Comparison of ENCODE assay signal across 28 cellular contexts in the genomic region with DNA sequence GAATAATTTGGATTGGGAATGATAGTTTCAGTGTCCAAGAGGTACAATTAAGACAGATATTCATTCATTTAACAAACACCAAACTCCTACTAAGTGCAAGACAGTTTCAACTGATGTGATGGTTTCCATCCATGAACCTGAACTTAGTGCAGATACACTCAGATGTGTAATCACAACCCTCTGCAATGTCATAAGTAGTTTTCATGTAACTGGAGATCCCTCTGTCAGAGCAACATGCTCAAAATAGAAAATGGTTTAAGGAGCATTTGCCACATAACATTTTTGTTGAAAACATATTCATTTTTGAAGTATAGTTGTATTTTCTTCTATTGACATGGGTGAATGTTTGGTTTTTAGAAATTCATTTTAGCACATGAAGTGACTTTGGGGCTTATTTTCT.
"Had no signal": no experiment of that assay in that cellular context is flagged by ENCODE, and none has a peak within 500 bp of the region (broad histone marks: within the 10 kb centered on the region; RNA-seq: fewer than 3 reads in every experiment).

No MANE protein-coding gene starts in this region.

- H3K4me1 ChIP-seq: stomach, suprapubic skin, testis, thyroid gland, tibial artery, tibial nerve, transverse colon, upper lobe of left lung, upper lobe of right lung, uterus, vagina had no signal

- H3K4me1 Mint-ChIP-seq: stimulated activated effector memory CD8-positive, alpha-beta T cell treated with anti-CD3 and anti-CD28 coated beads, Interleukin-12 subunit alpha, Interleukin-12 subunit beta, amount 100 ng/mL, for 72 hours; stimulated activated memory B cell treated with anti-CD40 and anti-IgM and Interleukin-4, amounts not matched to agents 10 μg/mL and 1 μg/mL and 100 μg/mL, for 72 hours; stimulated activated naive B cell treated with anti-CD40 and anti-IgM and Interleukin-4, amounts not matched to agents 10 μg/mL and 1 μg/mL and 100 μg/mL, for 72 hours; stimulated activated naive CD8-positive, alpha-beta T cell treated with anti-CD3 and anti-CD28 coated beads, Interleukin-15, amount 100 ng/mL, for 72 hours had no signal

- H3K27ac Mint-ChIP-seq: stimulated activated effector memory CD8-positive, alpha-beta T cell treated with anti-CD3 and anti-CD28 coated beads, Interleukin-12 subunit alpha, Interleukin-12 subunit beta, amount 100 ng/mL, for 72 hours; stimulated activated memory B cell treated with anti-CD40 and anti-IgM and Interleukin-4, amounts not matched to agents 10 μg/mL and 1 μg/mL and 100 μg/mL, for 72 hours; stimulated activated naive B cell treated with anti-CD40 and anti-IgM and Interleukin-4, amounts not matched to agents 10 μg/mL and 1 μg/mL and 100 μg/mL, for 72 hours; stimulated activated naive CD8-positive, alpha-beta T cell treated with anti-CD3 and anti-CD28 coated beads, Interleukin-15, amount 100 ng/mL, for 72 hours; stimulated activated naive CD8-positive, alpha-beta T cell treated with anti-CD3 and anti-CD28 coated beads, Interleukin-15, Interleukin-2, amounts not matched to agents 100 ng/mL and 50 ng/mL, for 24 hours; type B pancreatic cell had no signal

- DNase-seq: stimulated activated CD4-positive, alpha-beta T cell treated with anti-CD3 and anti-CD28 coated beads, Interleukin-2, amount 100 ng/mL, for 48 hours; stimulated activated CD4-positive, alpha-beta T cell treated with anti-CD3 and anti-CD28 coated beads, Interleukin-4, amount 100 ng/mL, for 1 hour; stimulated activated CD4-positive, alpha-beta T cell treated with anti-CD3 and anti-CD28 coated beads, Interleukin-4, amount 100 ng/mL, for 24 hours; stimulated activated CD4-positive, alpha-beta T cell treated with anti-CD3 and anti-CD28 coated beads, Interleukin-4, amount 100 ng/mL, for 4 hours; stimulated activated CD8-positive, alpha-beta memory T cell treated with anti-CD3 and anti-CD28 coated beads, Interleukin-4, amount 100 ng/mL, for 48 hours; stimulated activated naive B cell treated with anti-CD40 and anti-IgM and Interleukin-4, amounts not matched to agents 10 μg/mL and 1 μg/mL and 100 μg/mL, for 72 hours; stimulated activated naive CD4-positive, alpha-beta T cell; stimulated activated naive CD4-positive, alpha-beta T cell treated with Interleukin-2 at 50 U/mL for 16 hours; stimulated activated naive CD8-positive, alpha-beta T cell treated with anti-CD3 and anti-CD28 coated beads, Interleukin-15, amount 100 ng/mL, for 72 hours; stimulated activated naive CD8-positive, alpha-beta T cell treated with anti-CD3 and anti-CD28 coated beads, Interleukin-15, Interleukin-2, amounts not matched to agents 100 U/mL and 50 U/mL, for 24 hours; stomach; substantia nigra; testis; thyroid gland; tibial artery; transverse colon; trophoblast cell; upper lobe of left lung; upper lobe of right lung; uterus had no signal

- H3K36me3 ChIP-seq: stomach, suprapubic skin, thoracic aorta, thyroid gland, tibial artery, tibial nerve, transverse colon, upper lobe of left lung, upper lobe of right lung, uterus, vagina had no signal

- H3K9me3 ChIP-seq: stomach, suprapubic skin, testis, thoracic aorta, thyroid gland, tibial artery, transverse colon, upper lobe of left lung, upper lobe of right lung, uterus, vagina had no signal

- ATAC-seq: stimulated activated effector memory CD8-positive, alpha-beta T cell treated with anti-CD3 and anti-CD28 coated beads, Interleukin-12 subunit alpha, Interleukin-12 subunit beta, amount 100 ng/mL, for 72 hours; stimulated activated memory B cell treated with anti-CD40 and anti-IgM and Interleukin-4, amounts not matched to agents 10 μg/mL and 1 μg/mL and 100 μg/mL, for 72 hours; stimulated activated naive B cell treated with anti-CD40 and anti-IgM and Interleukin-4, amounts not matched to agents 10 μg/mL and 1 μg/mL and 100 μg/mL, for 72 hours; stimulated activated naive CD8-positive, alpha-beta T cell treated with anti-CD3 and anti-CD28 coated beads, Interleukin-15, amount 100 ng/mL, for 72 hours; stimulated activated naive CD8-positive, alpha-beta T cell treated with anti-CD3 and anti-CD28 coated beads, Interleukin-15, Interleukin-2, amounts not matched to agents 100 U/mL and 50 U/mL, for 24 hours; upper lobe of right lung had no signal

- H3K9me3 Mint-ChIP-seq: stimulated activated effector memory CD8-positive, alpha-beta T cell treated with anti-CD3 and anti-CD28 coated beads, Interleukin-12 subunit alpha, Interleukin-12 subunit beta, amount 100 ng/mL, for 72 hours; stimulated activated memory B cell treated with anti-CD40 and anti-IgM and Interleukin-4, amounts not matched to agents 10 μg/mL and 1 μg/mL and 100 μg/mL, for 72 hours; stimulated activated naive B cell treated with anti-CD40 and anti-IgM and Interleukin-4, amounts not matched to agents 10 μg/mL and 1 μg/mL and 100 μg/mL, for 72 hours; stimulated activated naive CD8-positive, alpha-beta T cell treated with anti-CD3 and anti-CD28 coated beads, Interleukin-15, amount 100 ng/mL, for 72 hours; stimulated activated naive CD8-positive, alpha-beta T cell treated with anti-CD3 and anti-CD28 coated beads, Interleukin-15, Interleukin-2, amounts not matched to agents 100 ng/mL and 50 ng/mL, for 24 hours; type B pancreatic cell had no signal

- H3K27me3 ChIP-seq: testis, thyroid gland, tibial artery, tibial nerve, transverse colon, upper lobe of left lung, uterus, vagina had no signal

- H3K36me3 Mint-ChIP-seq: stimulated activated effector memory CD8-positive, alpha-beta T cell treated with anti-CD3 and anti-CD28 coated beads, Interleukin-12 subunit alpha, Interleukin-12 subunit beta, amount 100 ng/mL, for 72 hours; stimulated activated memory B cell treated with anti-CD40 and anti-IgM and Interleukin-4, amounts not matched to agents 10 μg/mL and 1 μg/mL and 100 μg/mL, for 72 hours; stimulated activated naive B cell treated with anti-CD40 and anti-IgM and Interleukin-4, amounts not matched to agents 10 μg/mL and 1 μg/mL and 100 μg/mL, for 72 hours; type B pancreatic cell had no signal

- H3K27ac ChIP-seq: stomach, suprapubic skin, testis, thoracic aorta, thyroid gland, tibial artery, tibial nerve, transverse colon, upper lobe of left lung, upper lobe of right lung, uterus, vagina had no signal

- H3K4me3 Mint-ChIP-seq: stimulated activated effector memory CD8-positive, alpha-beta T cell treated with anti-CD3 and anti-CD28 coated beads, Interleukin-12 subunit alpha, Interleukin-12 subunit beta, amount 100 ng/mL, for 72 hours; stimulated activated memory B cell treated with anti-CD40 and anti-IgM and Interleukin-4, amounts not matched to agents 10 μg/mL and 1 μg/mL and 100 μg/mL, for 72 hours; stimulated activated naive B cell treated with anti-CD40 and anti-IgM and Interleukin-4, amounts not matched to agents 10 μg/mL and 1 μg/mL and 100 μg/mL, for 72 hours; stimulated activated naive CD8-positive, alpha-beta T cell treated with anti-CD3 and anti-CD28 coated beads, Interleukin-15, amount 100 ng/mL, for 72 hours; stimulated activated naive CD8-positive, alpha-beta T cell treated with anti-CD3 and anti-CD28 coated beads, Interleukin-15, Interleukin-2, amounts not matched to agents 100 ng/mL and 50 ng/mL, for 24 hours; type B pancreatic cell had no signal

- H3K4me3 ChIP-seq: stomach, suprapubic skin, testis, thoracic aorta, thyroid gland, tibial artery, tibial nerve, transverse colon, upper lobe of left lung, upper lobe of right lung, uterus, vagina had no signal
